In genomic region chr6:63571883-63572732, GRCh38 we compare ENCODE assay signal across 8 cellular contexts. TPM values are rescaled to one million over a fixed set of nuclear protein-coding genes. Genes with fewer than 3 reads are reported as not detected.
A peak's percentile ranks its signal among the peaks of the same experiment; 100 is the strongest.
DNase-seq lines count a peak whose midpoint lies in the region; ATAC-seq and TF ChIP-seq lines count a peak whose summit lies in the region.

Gene LOC128125822 (plus strand): TSS chr6:63572480.
Gene PTP4A1 (plus strand): TSS chr6:63572480. CDS start chr6:63576881, 4,401 bp downstream.

- peaks cover 47% of the 10 kb centered on the region for H3K79me2 ChIP-seq in KMS-11 (ENCODE audit: insufficient read depth, low read depth)

- H4K20me1 ChIP-seq in KMS-11 (ENCODE audit: insufficient read depth): peaks cover 29% of the 10 kb centered on the region

- no peak for TF ChIP-seq CTCF in KMS-11 (conservative IDR thresholded peaks at IDR 0.05; ENCODE audit: low read depth, low read length)
- TF ChIP-seq CTCF in Peyer's patch (IDR thresholded peaks at IDR 0.05): peak in 1 of 6 experiments; percentile 15
- TF ChIP-seq CTCF in esophagus squamous epithelium (IDR thresholded peaks at IDR 0.05): no peak

- TF ChIP-seq POLR2A in Peyer's patch (IDR thresholded peaks at IDR 0.05) (peak; percentile 100), esophagus squamous epithelium (IDR thresholded peaks at IDR 0.05) (peak in 3 of 4 donors; percentile 90 to 100 (median 99))

- H2AFZ ChIP-seq in KMS-11 (ENCODE audit: low read depth): peak within 1 kb of the TSS; percentile 90

- WGBS in esophagus squamous epithelium, 2 donors: 1% methylated on average over 14 to 42 of the region's 77 CpGs

- H3K4me1 ChIP-seq in KMS-11 (ENCODE audit: low read depth, poor library complexity, severe bottlenecking) (peaks cover 23% of the 10 kb centered on the region), Peyer's patch (peaks cover 0 to 12% (median 0%) of the 10 kb centered on the region in 4 donors), esophagus squamous epithelium (peaks cover 5 to 51% (median 13%) of the 10 kb centered on the region in 3 donors)

- H3K4me3 ChIP-seq in KMS-11 (IDR thresholded peaks at IDR 0.05; ENCODE audit: insufficient read depth, low read depth, low read length) (no peak within 1 kb of the TSS), Peyer's patch (peak within 1 kb of the TSS; percentile 70 to 99 (median 86)), esophagus squamous epithelium (peak within 1 kb of the TSS; percentile 68 to 97 (median 85))

- peak within 1 kb of the TSS; percentile 89 for H3K27ac ChIP-seq in KMS-11
- peak within 1 kb of the TSS; percentile 94 to 100 (median 100) for H3K27ac ChIP-seq in Peyer's patch
- H3K27ac ChIP-seq in esophagus squamous epithelium: peak within 1 kb of the TSS; percentile 97 to 100 (median 99)

- H3K27ac Mint-ChIP-seq in activated T-cell treated with anti-CD3 and anti-CD28 coated beads, Interleukin-2, amount 50 U/mL, for 72 hours: peak within 1 kb of the TSS; percentile 82

- peak within 1 kb of the TSS; percentile 88 to 99 for H3K4me3 Mint-ChIP-seq in activated T-cell treated with anti-CD3 and anti-CD28 coated beads, Interleukin-2, amount 50 U/mL, for 72 hours

- peak; percentile 94 for DNase-seq in DMS53 treated with DMSO at 0.1 percent for 48 hours (lab: John Stamatoyannopoulos, UW; ENCODE audit: unreplicated experiment)
- DNase-seq in Peyer's patch: peak; percentile 98 to 99 (median 99)
- peak; percentile 96 to 97 for DNase-seq in activated T-cell treated with anti-CD3 and anti-CD28 coated beads, Interleukin-2, amount 50 U/mL, for 72 hours
- peak; percentile 82 for DNase-seq in esophagus squamous epithelium (lab: John Stamatoyannopoulos, UW)
- DNase-seq in myocyte (ENCODE audit: low read depth): peak; percentile 98
- DNase-seq in stimulated activated CD8-positive, alpha-beta memory T cell treated with anti-CD3 and anti-CD28 coated beads, Interleukin-7, amount 100 ng/mL, for 48 hours (ENCODE audit: extremely low read depth in 1 of 2, low read depth in 1 of 2): peak; percentile 93 to 94

- ATAC-seq in GM21737 (IDR thresholded peaks at IDR 0.05; ENCODE audit: unreplicated experiment): peak; percentile 89
- ATAC-seq in activated T-cell treated with anti-CD3 and anti-CD28 coated beads, Interleukin-2, amount 50 U/mL, for 72 hours (replicated peaks in 1 of 2): peak; percentile 94 to 95

- H3K4me2 ChIP-seq in KMS-11: peak within 1 kb of the TSS; percentile 93

- H3K27me3 Mint-ChIP-seq in activated T-cell treated with anti-CD3 and anti-CD28 coated beads, Interleukin-2, amount 50 U/mL, for 72 hours (ENCODE audit: low read depth): no peaks in the 10 kb centered on the region

- peaks cover 4 to 13% of the 10 kb centered on the region in 2 donors for H3K36me3 Mint-ChIP-seq in activated T-cell treated with anti-CD3 and anti-CD28 coated beads, Interleukin-2, amount 50 U/mL, for 72 hours (ENCODE audit: insufficient read depth in 2 of 2)

- peak within 1 kb of the TSS; percentile 94 for H3K9ac ChIP-seq in KMS-11

- no peaks in the 10 kb centered on the region for H3K9me3 ChIP-seq in Peyer's patch
- H3K9me3 ChIP-seq in esophagus squamous epithelium: no peaks in the 10 kb centered on the region

- H3K4me1 Mint-ChIP-seq in activated T-cell treated with anti-CD3 and anti-CD28 coated beads, Interleukin-2, amount 50 U/mL, for 72 hours (ENCODE audit: low read depth): peaks cover 29% of the 10 kb centered on the region

- no peaks in the 10 kb centered on the region for H3K9me3 Mint-ChIP-seq in activated T-cell treated with anti-CD3 and anti-CD28 coated beads, Interleukin-2, amount 50 U/mL, for 72 hours

- H3K27me3 ChIP-seq in KMS-11 (ENCODE audit: insufficient read depth, low read depth) (no peaks in the 10 kb centered on the region), Peyer's patch (no peaks in the 10 kb centered on the region), esophagus squamous epithelium (no peaks in the 10 kb centered on the region)

- intact Hi-C loops in esophagus squamous epithelium (cut with DNase I): no loop called here

- H3K36me3 ChIP-seq in KMS-11 (ENCODE audit: insufficient read depth): peaks cover 10% of the 10 kb centered on the region
- peaks cover 0 to 9% (median 0%) of the 10 kb centered on the region in 3 donors for H3K36me3 ChIP-seq in Peyer's patch
- peaks cover 0 to 10% (median 0%) of the 10 kb centered on the region in 3 donors for H3K36me3 ChIP-seq in esophagus squamous epithelium

RNA-seq across cellular contexts. Expression of gene PTP4A1, which starts in this region (rescaled TPM):
- total RNA-seq in Peyer's patch: 10 to 100 TPM; 23.1 to 40.5 (median 34.9) TPM
- total RNA-seq in activated T-cell treated with anti-CD3 and anti-CD28 coated beads, Interleukin-2, amount 50 U/mL, for 72 hours: 10 to 100 TPM; 67.6 to 88.7 TPM
- 10 to 100 TPM; 30.9 to 73.7 (median 39.8) TPM for total RNA-seq in esophagus squamous epithelium
- total RNA-seq in myocyte: 9.3 and 24.1 TPM in 2 replicates
- 60.6 TPM for polyA plus RNA-seq in myocyte (2012)
